Comparison of ENCODE assay signal across 8 cellular contexts in genomic region chr12:106760184-106760531, GRCh38. TPM values are rescaled to one million over a fixed set of nuclear protein-coding genes. Genes with fewer than 3 reads are reported as not detected.
DNase-seq lines count a peak whose midpoint lies in the region; ATAC-seq and TF ChIP-seq lines count a peak whose summit lies in the region.

No MANE protein-coding gene starts in this region.

- no peak overlapping the region for H2AFZ ChIP-seq in hepatocyte

- peaks cover 29% of the 10 kb centered on the region for H3K4me1 Mint-ChIP-seq in T-helper 17 cell

- H3K27ac ChIP-seq in hepatocyte = no peak overlapping the region

- no peaks in the 10 kb centered on the region for H3K27me3 Mint-ChIP-seq in T-helper 17 cell

- H3K9me3 ChIP-seq in T-helper 17 cell (ENCODE audit: control insufficient read depth, low read length, poor library complexity, severe bottlenecking) (no peaks in the 10 kb centered on the region), hepatocyte (ENCODE audit: low read depth) (no peaks in the 10 kb centered on the region)

- H4K20me1 ChIP-seq in hepatocyte (ENCODE audit: insufficient read depth, poor library complexity, severe bottlenecking) = no peaks in the 10 kb centered on the region

- H3K4me2 ChIP-seq in hepatocyte = no peak overlapping the region

- H3K27ac Mint-ChIP-seq in T-helper 17 cell = peak overlapping the region; percentile 99

- DNase-seq in GM12865 (ENCODE audit: low read depth) (peak; percentile 89), T-helper 17 cell (no peak), iPS-NIHi11 (ENCODE audit: low spot score) (peak; percentile 60), NCI-H1092 treated with DMSO at 0.1 percent for 48 hours (lab: John Stamatoyannopoulos, UW) (no peak), hepatocyte (ENCODE audit: low spot score) (no peak), NCI-H345 treated with DMSO at 0.1 percent for 48 hours (lab: John Stamatoyannopoulos, UW; ENCODE audit: unreplicated experiment) (no peak)

- ATAC-seq in GM19455 (IDR thresholded peaks at IDR 0.05; ENCODE audit: unreplicated experiment) (peak; percentile 99), HG03460 (IDR thresholded peaks at IDR 0.05; ENCODE audit: unreplicated experiment) (peak; percentile 97), T-helper 17 cell (peak; percentile 98)

- no peaks in the 10 kb centered on the region for H3K9me2 ChIP-seq in hepatocyte (replicated peaks; ENCODE audit: insufficient read depth)

- no peaks in the 10 kb centered on the region for H3K36me3 Mint-ChIP-seq in T-helper 17 cell (ENCODE audit: low read depth)

- peak overlapping the region; percentile 59 for H3K4me3 ChIP-seq in GM12865 (ENCODE audit: low read depth, low read length)
- H3K4me3 ChIP-seq in hepatocyte = no peak overlapping the region

- no peaks in the 10 kb centered on the region for H3K4me1 ChIP-seq in hepatocyte (ENCODE audit: insufficient read depth)

- no peak for TF ChIP-seq CTCF in GM12865 (IDR thresholded peaks at IDR 0.05; ENCODE audit: insufficient read depth, low read depth, low read length, missing control alignments)
- no peak for TF ChIP-seq CTCF in hepatocyte (IDR thresholded peaks at IDR 0.05; ENCODE audit: poor library complexity)

- peak overlapping the region; percentile 94 for H3K4me3 Mint-ChIP-seq in T-helper 17 cell

- H3K79me2 ChIP-seq in hepatocyte = no peaks in the 10 kb centered on the region

- 63% methylated on average over 2 of the region's 2 CpGs for WGBS in hepatocyte (ENCODE audit: low lambda C conversion rate, missing lambda C conversion rate)

- no peaks in the 10 kb centered on the region for H3K36me3 ChIP-seq in hepatocyte (replicated peaks; ENCODE audit: insufficient read depth, low read depth)

- H3K27me3 ChIP-seq in hepatocyte = no peaks in the 10 kb centered on the region

RNA-seq across cellular contexts. Expression of gene RIC8B, which starts 14.3 kb away (rescaled TPM):
- 10 to 100 TPM; 12.8 to 19.9 TPM for total RNA-seq in T-helper 17 cell
- total RNA-seq in hepatocyte = 10.6 and 13.3 TPM in 2 replicates
- 5.4 and 8.8 TPM in 2 replicates for polyA plus RNA-seq in hepatocyte

Comparison
In these comparisons a context has a peak if more than half of its experiments do, and no peak if none do; other contexts are left out.
1. DNase-seq: peak in GM12865 (single experiment) and iPS-NIHi11 (single experiment); none in T-helper 17 cell (0 of 3), NCI-H1092 treated with DMSO at 0.1 percent for 48 hours (single experiment), hepatocyte (single experiment) and NCI-H345 treated with DMSO at 0.1 percent for 48 hours (single experiment).
2. Peak in every context shown above with its lines, with median percentiles within 50 percentile points of each other: ATAC-seq.